ENCODE assay signal across 23 cellular contexts in genomic region chr3:188453431-188454384, GRCh38.
DNase-seq lines count a peak whose midpoint lies in the region; ATAC-seq and TF ChIP-seq lines count a peak whose summit lies in the region.
"Had no signal": no experiment of that assay in that cellular context is flagged by ENCODE, and none has a peak within 500 bp of the region (broad histone marks: within the 10 kb centered on the region; RNA-seq: fewer than 3 reads in every experiment).

No MANE protein-coding gene starts in this region.

- peaks cover 2% of the 10 kb centered on the region for H3K36me3 ChIP-seq in IMR-90 (ENCODE audit: control insufficient read depth, insufficient read depth, low read length)
- H3K36me3 ChIP-seq: BLaER1, HAP-1, SJCRH30 had no signal

- 91% methylated on average over 4 of the region's 6 CpGs; no CpG with 5 or more reads in 1 of the 2 experiments for WGBS in IMR-90 (ENCODE audit: extremely low coverage in 2 of 2, insufficient read length in 1 of 2), 2 experiments

- H3K4me3 Mint-ChIP-seq in endothelial cell (ENCODE audit: unreplicated experiment): no peak overlapping the region
- peak overlapping the region; percentile 15 to 37 for H3K4me3 Mint-ChIP-seq in stimulated activated naive B cell treated with anti-CD40 and anti-IgM and Interleukin-4, amounts not matched to agents 10 μg/mL and 1 μg/mL and 100 μg/mL, for 72 hours
- H3K4me3 Mint-ChIP-seq: CD4-positive, alpha-beta T cell had no signal

- no peak overlapping the region for H3K56ac ChIP-seq in IMR-90 (ENCODE audit: extremely low read depth, insufficient read depth, low read length)

- in situ Hi-C loops in IMR-90 (cut with MboI; ENCODE audit: low sequenced_read_pairs): loop anchor here (25.0 kb wide), 1 partner anchor 684 kb away; no protein-coding TSS in a partner anchor

- H2BK15ac ChIP-seq in IMR-90 (ENCODE audit: low read depth, low read length): no peak overlapping the region

- H3K9me3 ChIP-seq in IMR-90 (ENCODE audit: control insufficient read depth, insufficient read depth, low read length): no peaks in the 10 kb centered on the region
- H3K9me3 ChIP-seq: BLaER1, HAP-1, SJCRH30 had no signal

- no TSS peak for BruUV-seq in IMR-90 (replicated peaks; lab: Mats Ljungman, UMichigan)

- no peak overlapping the region for H3K27ac ChIP-seq in IMR-90 (ENCODE audit: insufficient read depth, low read length)
- H3K27ac ChIP-seq: BLaER1, HL-60, SJCRH30 had no signal

- H4K20me1 ChIP-seq in IMR-90 (ENCODE audit: insufficient read depth, low read length): peaks cover 43% of the 10 kb centered on the region; the same call in 1 of the 2 replicates
- H4K20me1 ChIP-seq: BLaER1 had no signal

- peak overlapping the region; percentile 63; the same call in 1 of the 2 replicates for H3K23ac ChIP-seq in IMR-90 (ENCODE audit: low read depth, low read length)

- H2BK5ac ChIP-seq in IMR-90 (ENCODE audit: low read depth, low read length, poor library complexity, severe bottlenecking): no peak overlapping the region

- no peak for TF ChIP-seq POLR2A in IMR-90 (IDR thresholded peaks at IDR 0.05; ENCODE audit: low read depth, low read length)

- ATAC-seq in IMR-90 (ENCODE audit: low read depth) (no peak), HG03469 (IDR thresholded peaks at IDR 0.05; ENCODE audit: unreplicated experiment) (no peak)
- peak; percentile 67 to 79 for ATAC-seq in stimulated activated naive B cell treated with anti-CD40 and anti-IgM and Interleukin-4, amounts not matched to agents 10 μg/mL and 1 μg/mL and 100 μg/mL, for 72 hours (replicated peaks)
- ATAC-seq: HepG2 had no signal

- CTCF ChIA-PET in IMR-90 (lab: Yijun Ruan, JAX): no interaction called here

- no peaks in the 10 kb centered on the region for H3K9me3 Mint-ChIP-seq in endothelial cell (ENCODE audit: unreplicated experiment)
- peaks cover 11 to 14% of the 10 kb centered on the region in 2 donors for H3K9me3 Mint-ChIP-seq in stimulated activated naive B cell treated with anti-CD40 and anti-IgM and Interleukin-4, amounts not matched to agents 10 μg/mL and 1 μg/mL and 100 μg/mL, for 72 hours
- H3K9me3 Mint-ChIP-seq: CD4-positive, alpha-beta T cell had no signal

- H3K14ac ChIP-seq in IMR-90 (replicated peaks; ENCODE audit: low read depth, low read length): 0 out of 2 replicates have a peak overlapping the region, but pooled peaks have one; percentile 24

- intact Hi-C loops in IMR-90 (cut with micrococcal nuclease): no loop called here

- no peak overlapping the region for H2BK120ac ChIP-seq in IMR-90 (ENCODE audit: low read depth, low read length)

- peaks cover 27% of the 10 kb centered on the region for H3K4me1 Mint-ChIP-seq in endothelial cell (ENCODE audit: unreplicated experiment)
- peaks cover 40 to 54% of the 10 kb centered on the region in 2 donors for H3K4me1 Mint-ChIP-seq in stimulated activated naive B cell treated with anti-CD40 and anti-IgM and Interleukin-4, amounts not matched to agents 10 μg/mL and 1 μg/mL and 100 μg/mL, for 72 hours

- no peak overlapping the region for H3K4me3 ChIP-seq in IMR-90 (ENCODE audit: insufficient read depth, low read depth, low read length)
- H3K4me3 ChIP-seq: BLaER1, HAP-1, SJCRH30 had no signal

- H3K4ac ChIP-seq in IMR-90 (ENCODE audit: low read depth, low read length): no peak overlapping the region; the same call in 1 of the 2 replicates

- H3K4me2 ChIP-seq in IMR-90 (ENCODE audit: low read depth, low read length): no peak overlapping the region
- H3K4me2 ChIP-seq: BLaER1 had no signal

- H3K27me3 Mint-ChIP-seq in endothelial cell (ENCODE audit: unreplicated experiment): peaks cover 1% of the 10 kb centered on the region
- no peaks in the 10 kb centered on the region for H3K27me3 Mint-ChIP-seq in stimulated activated naive B cell treated with anti-CD40 and anti-IgM and Interleukin-4, amounts not matched to agents 10 μg/mL and 1 μg/mL and 100 μg/mL, for 72 hours
- H3K27me3 Mint-ChIP-seq: CD4-positive, alpha-beta T cell had no signal

- H2AK5ac ChIP-seq in IMR-90 (ENCODE audit: low read depth, low read length): 0 out of 2 replicates have a peak overlapping the region, but pooled peaks have one; percentile 42

- H3K36me3 Mint-ChIP-seq in endothelial cell (ENCODE audit: low read depth, unreplicated experiment): no peaks in the 10 kb centered on the region
- H3K36me3 Mint-ChIP-seq in stimulated activated naive B cell treated with anti-CD40 and anti-IgM and Interleukin-4, amounts not matched to agents 10 μg/mL and 1 μg/mL and 100 μg/mL, for 72 hours: peaks cover 18 to 37% of the 10 kb centered on the region in 2 donors

- no peak overlapping the region for H4K8ac ChIP-seq in IMR-90 (ENCODE audit: low read depth in 2 of 2, low read length in 2 of 2)

- H2BK20ac ChIP-seq in IMR-90 (ENCODE audit: low read depth, low read length): no peak overlapping the region

- no peak overlapping the region for H4K5ac ChIP-seq in IMR-90 (ENCODE audit: low read depth, low read length)

- H3K27me3 ChIP-seq in IMR-90 (ENCODE audit: control insufficient read depth, insufficient read depth, low read length): no peaks in the 10 kb centered on the region
- H3K27me3 ChIP-seq: BLaER1, SJCRH30 had no signal

- H2AFZ ChIP-seq in IMR-90 (replicated peaks; ENCODE audit: low read length, poor library complexity): no peak overlapping the region

- no peak overlapping the region for H2AK9ac ChIP-seq in IMR-90 (replicated peaks; ENCODE audit: low read depth, low read length, poor library complexity)

- TF ChIP-seq RAD21 in IMR-90 (IDR thresholded peaks at IDR 0.05; ENCODE audit: low read length): no peak

- H3K9me1 ChIP-seq in IMR-90 (ENCODE audit: insufficient read depth, low read length): peaks cover 6% of the 10 kb centered on the region; the same call in 1 of the 2 replicates

- H3K4me1 ChIP-seq in IMR-90 (ENCODE audit: control insufficient read depth, insufficient read depth, low read length): no peaks in the 10 kb centered on the region; the same call in 1 of the 2 replicates
- H3K4me1 ChIP-seq: HAP-1, SJCRH30 had no signal

- H3K9ac ChIP-seq in IMR-90 (ENCODE audit: low read depth, low read length): no peak overlapping the region
- H3K9ac ChIP-seq: BLaER1 had no signal

- H3K27ac Mint-ChIP-seq in endothelial cell (ENCODE audit: unreplicated experiment): peak overlapping the region; percentile 79
- H3K27ac Mint-ChIP-seq in stimulated activated naive B cell treated with anti-CD40 and anti-IgM and Interleukin-4, amounts not matched to agents 10 μg/mL and 1 μg/mL and 100 μg/mL, for 72 hours: peak overlapping the region; percentile 95
- H3K27ac Mint-ChIP-seq: CD4-positive, alpha-beta T cell had no signal

- H3K79me1 ChIP-seq in IMR-90 (ENCODE audit: low read depth in 1 of 2, low read length in 2 of 2): peaks cover 48 to 76% of the 10 kb centered on the region in 2 experiments

- POLR2A ChIA-PET in IMR-90 (lab: Charles Lee; ENCODE audit: unreplicated experiment): no interaction called here

- no peak overlapping the region for H3K18ac ChIP-seq in IMR-90 (ENCODE audit: low read depth, low read length)

- no peak for TF ChIP-seq CTCF in IMR-90 (conservative IDR thresholded peaks at IDR 0.05; ENCODE audit: low read depth, low read length)
- TF ChIP-seq CTCF in endothelial cell (IDR thresholded peaks at IDR 0.05; ENCODE audit: unreplicated experiment): no peak

- DNase-seq in IMR-90 (no peak), NCI-H526 treated with DMSO at 0.1 percent for 48 hours (lab: John Stamatoyannopoulos, UW) (peak; percentile 74), endothelial cell (ENCODE audit: low spot score) (no peak), NCI-H82 (lab: John Stamatoyannopoulos, UW) (no peak), T1000 (lab: John Stamatoyannopoulos, UW) (no peak)
- DNase-seq in stimulated activated naive B cell treated with anti-CD40 and anti-IgM and Interleukin-4, amounts not matched to agents 10 μg/mL and 1 μg/mL and 100 μg/mL, for 72 hours: no peak
- DNase-seq: CD4-positive, alpha-beta T cell; COR-L47; DMS 273 treated with DMSO at 0.1 percent for 48 hours; DND-41; KBM-7; NCI-H1417; NCI-H1694 treated with DMSO at 0.1 percent for 48 hours; NCI-H2081 treated with DMSO at 0.1 percent for 48 hours; NCI-H2171 treated with DMSO at 0.1 percent for 48 hours; NCI-H774; OCI-M1; SJCRH30 had no signal

- no peak overlapping the region for H4K91ac ChIP-seq in IMR-90 (ENCODE audit: insufficient read depth, low read depth, low read length)

- dilution Hi-C loops in IMR-90 (cut with HindIII; ENCODE audit: low sequenced_read_pairs, unreplicated experiment): no loop called here

TF ChIP-seq in IMR-90, 13 proteins besides CTCF, POLR2A, EP300 and RAD21 (continues in another document):
- no peak for TF ChIP-seq RCOR1 (IDR thresholded peaks at IDR 0.05; ENCODE audit: insufficient replicate concordance, low read length)
- no peak for TF ChIP-seq CEBPB (IDR thresholded peaks at IDR 0.05; ENCODE audit: low read depth, low read length)
- TF ChIP-seq MXI1 (IDR thresholded peaks at IDR 0.05; ENCODE audit: borderline replicate concordance, low read depth, low read length): no peak
- no peak for TF ChIP-seq FOS (IDR thresholded peaks at IDR 0.05; ENCODE audit: low read depth, low read length)
- TF ChIP-seq MAFK (IDR thresholded peaks at IDR 0.05; ENCODE audit: low read depth, low read length): no peak
- TF ChIP-seq SMC3 (IDR thresholded peaks at IDR 0.05; ENCODE audit: low read depth, low read length): no peak
- TF ChIP-seq BHLHE40 (IDR thresholded peaks at IDR 0.05; ENCODE audit: low read depth, low read length): no peak
- TF ChIP-seq NFE2L2 (IDR thresholded peaks at IDR 0.05; ENCODE audit: low read depth, low read length): no peak
- no peak for TF ChIP-seq RFX5 (IDR thresholded peaks at IDR 0.05; ENCODE audit: low read depth, low read length)
- TF ChIP-seq ELK1 (IDR thresholded peaks at IDR 0.05; ENCODE audit: borderline replicate concordance, low read depth, low read length): no peak
- no peak for TF ChIP-seq CHD1 (IDR thresholded peaks at IDR 0.05; ENCODE audit: low read depth, low read length)
- TF ChIP-seq USF2 (IDR thresholded peaks at IDR 0.05; ENCODE audit: low read depth, low read length): no peak

Comparison
In these comparisons a context has a peak if more than half of its experiments do, and no peak if none do; other contexts are left out.
1. ATAC-seq: peak in stimulated activated naive B cell treated with anti-CD40 and anti-IgM and Interleukin-4, amounts not matched to agents 10 μg/mL and 1 μg/mL and 100 μg/mL, for 72 hours (2 of 2); none in IMR-90 (single experiment) and HG03469 (single experiment).